Comparison of ENCODE assay signal across 16 cellular contexts in the genomic region with DNA sequence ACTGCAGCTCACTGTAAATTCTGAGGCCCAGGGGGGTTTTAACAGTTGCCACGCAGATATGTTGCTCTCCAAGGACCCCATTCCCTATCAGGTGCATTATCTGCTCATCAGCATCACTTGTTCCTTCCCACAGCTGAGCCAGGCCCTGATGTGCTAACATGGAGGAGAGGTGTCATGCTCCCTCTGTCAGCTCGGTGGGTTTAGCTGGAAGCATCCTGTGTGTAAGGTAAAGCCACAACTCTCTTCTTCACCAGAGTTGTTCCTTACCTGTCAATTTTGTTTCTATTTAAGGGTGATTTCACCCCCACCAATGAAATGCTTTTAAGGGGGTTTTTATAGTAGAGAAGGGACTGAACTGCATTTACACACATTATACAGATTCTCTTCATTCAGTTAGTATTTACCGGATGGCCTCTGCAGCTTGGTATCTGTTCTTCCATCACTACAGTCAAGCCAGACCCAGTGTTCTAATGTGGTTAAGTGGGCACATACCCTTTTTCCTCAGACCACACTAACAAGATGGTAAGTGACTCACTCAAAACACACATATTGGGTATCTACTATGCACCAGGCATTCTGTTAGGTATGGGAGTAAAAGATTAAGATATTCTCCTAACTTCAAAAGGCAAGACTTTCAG.
"Had no signal": no experiment of that assay in that cellular context is flagged by ENCODE, and none has a peak within 500 bp of the region (broad histone marks: within the 10 kb centered on the region; RNA-seq: fewer than 3 reads in every experiment).

No MANE protein-coding gene starts in this region.

- H3K4me3 Mint-ChIP-seq: activated naive CD4-positive, alpha-beta T cell treated with anti-CD3 and anti-CD28 coated beads for 36 hours; naive B cell; stimulated activated naive B cell treated with anti-CD40 and anti-IgM and Interleukin-4, amounts not matched to agents 10 μg/mL and 1 μg/mL and 100 μg/mL, for 72 hours; T-helper 17 cell; type B pancreatic cell had no signal

- H3K9me3 Mint-ChIP-seq: activated naive CD4-positive, alpha-beta T cell treated with anti-CD3 and anti-CD28 coated beads for 36 hours; stimulated activated naive B cell treated with anti-CD40 and anti-IgM and Interleukin-4, amounts not matched to agents 10 μg/mL and 1 μg/mL and 100 μg/mL, for 72 hours; type B pancreatic cell had no signal

- H3K36me3 ChIP-seq: brain microvascular endothelial cell, heart left ventricle, right lobe of liver, spleen, suprapubic skin had no signal

- ATAC-seq: esophagus mucosa; heart left ventricle; right lobe of liver; stimulated activated naive B cell treated with anti-CD40 and anti-IgM and Interleukin-4, amounts not matched to agents 10 μg/mL and 1 μg/mL and 100 μg/mL, for 72 hours; T-helper 17 cell had no signal

- H3K27me3 Mint-ChIP-seq: T-helper 17 cell, type B pancreatic cell had no signal

- H3K27me3 ChIP-seq: brain microvascular endothelial cell, heart left ventricle, right lobe of liver, spleen, suprapubic skin had no signal

- H3K4me1 Mint-ChIP-seq: naive B cell; stimulated activated naive B cell treated with anti-CD40 and anti-IgM and Interleukin-4, amounts not matched to agents 10 μg/mL and 1 μg/mL and 100 μg/mL, for 72 hours had no signal

- H3K9me3 ChIP-seq: heart left ventricle, right lobe of liver, spleen, suprapubic skin had no signal

- H3K36me3 Mint-ChIP-seq: naive B cell; stimulated activated naive B cell treated with anti-CD40 and anti-IgM and Interleukin-4, amounts not matched to agents 10 μg/mL and 1 μg/mL and 100 μg/mL, for 72 hours; type B pancreatic cell had no signal

- H3K27ac ChIP-seq: brain microvascular endothelial cell, heart left ventricle, right lobe of liver, spleen, suprapubic skin had no signal

- H3K4me3 ChIP-seq: heart left ventricle, right lobe of liver, spleen, suprapubic skin had no signal

- DNase-seq: activated CD4-positive, alpha-beta T cell treated with anti-CD3 and anti-CD28 coated beads, Interleukin-2, amount 50 U/mL, for 48 hours; activated naive CD4-positive, alpha-beta T cell treated with anti-CD3 and anti-CD28 coated beads for 36 hours; amniotic stem cell; brain microvascular endothelial cell; cerebellar nuclear complex; foreskin fibroblast; heart left ventricle; naive B cell; right lobe of liver; spleen; stimulated activated CD4-positive, alpha-beta T cell treated with anti-CD3 and anti-CD28 coated beads, Interleukin-1b, Interleukin-23, amount 100 ng/mL, for 48 hours; stimulated activated naive B cell treated with anti-CD40 and anti-IgM and Interleukin-4, amounts not matched to agents 10 μg/mL and 1 μg/mL and 100 μg/mL, for 72 hours; T-helper 17 cell had no signal

- H3K27ac Mint-ChIP-seq: activated naive CD4-positive, alpha-beta T cell treated with anti-CD3 and anti-CD28 coated beads for 36 hours; naive B cell; stimulated activated naive B cell treated with anti-CD40 and anti-IgM and Interleukin-4, amounts not matched to agents 10 μg/mL and 1 μg/mL and 100 μg/mL, for 72 hours; T-helper 17 cell; type B pancreatic cell had no signal
